16 cellular contexts compared by ENCODE assay signal in genomic region chr1:63033211-63033610, GRCh38.
DNase-seq lines count a peak whose midpoint lies in the region; ATAC-seq and TF ChIP-seq lines count a peak whose summit lies in the region.
"Had no signal": no experiment of that assay in that cellular context is flagged by ENCODE, and none has a peak within 500 bp of the region (broad histone marks: within the 10 kb centered on the region; RNA-seq: fewer than 3 reads in every experiment).

No MANE protein-coding gene starts in this region.

- H3K18ac ChIP-seq in mesendoderm (ENCODE audit: low read length): no peak overlapping the region

- H2AFZ ChIP-seq in GM23338: peak overlapping the region; percentile 90

- no peaks in the 10 kb centered on the region for H3K79me2 ChIP-seq in GM23338 (replicated peaks; ENCODE audit: insufficient read depth)
- no peaks in the 10 kb centered on the region for H3K79me2 ChIP-seq in mesendoderm (ENCODE audit: control insufficient read depth, insufficient read depth, low read length)

- H2BK15ac ChIP-seq in mesendoderm (replicated peaks; ENCODE audit: low read depth): no peak overlapping the region

- H3K9me2 ChIP-seq in GM23338 (ENCODE audit: insufficient read depth): 0 out of 2 replicates have a peak, but pooled peaks cover 3% of the 10 kb centered on the region

- H4K8ac ChIP-seq in mesendoderm (ENCODE audit: low read depth, low read length): no peak overlapping the region

- H3K9me3 Mint-ChIP-seq in GM23338: peaks cover 9% of the 10 kb centered on the region; the same call in 1 of the 3 replicates

- H3F3A ChIP-seq in GM23338 (replicated peaks; ENCODE audit: low read depth): no peaks in the 10 kb centered on the region

- H3K4ac ChIP-seq in mesendoderm (ENCODE audit: low read depth, low read length): no peak overlapping the region

- no peak overlapping the region for H3K27ac ChIP-seq in GM23338 (ENCODE audit: low read depth)
- no peak overlapping the region for H3K27ac ChIP-seq in mesendoderm (ENCODE audit: low read depth, low read length)
- H3K27ac ChIP-seq: BLaER1 treated with 17β-estradiol and CSF1 and Interleukin-3, amounts not matched to agents 10 nM and 100 nM had no signal

- H3K36me3 ChIP-seq in GM23338 (ENCODE audit: insufficient read depth) (no peaks in the 10 kb centered on the region), mesendoderm (ENCODE audit: control insufficient read depth, insufficient read depth, low read length) (no peaks in the 10 kb centered on the region)
- H3K36me3 ChIP-seq: BLaER1 treated with 17β-estradiol and CSF1 and Interleukin-3, amounts not matched to agents 10 nM and 100 nM had no signal

- H2BK5ac ChIP-seq in mesendoderm (ENCODE audit: low read length): no peak overlapping the region

- H3K27ac Mint-ChIP-seq in GM23338: peak overlapping the region; percentile 55; the same call in 1 of the 2 replicates
- H3K27ac Mint-ChIP-seq: CD4-positive, CD25-positive, alpha-beta regulatory T cell had no signal

- H3K79me1 ChIP-seq in mesendoderm (ENCODE audit: low read length): no peaks in the 10 kb centered on the region

- no peaks in the 10 kb centered on the region for H3K4me1 ChIP-seq in GM23338 (ENCODE audit: insufficient read depth)
- H3K4me1 ChIP-seq in mesendoderm (ENCODE audit: control insufficient read depth, low read depth, low read length): no peaks in the 10 kb centered on the region
- H3K4me1 ChIP-seq: BLaER1 treated with 17β-estradiol and CSF1 and Interleukin-3, amounts not matched to agents 10 nM and 100 nM had no signal

- H3K27me3 ChIP-seq in GM23338 (ENCODE audit: insufficient read depth): no peaks in the 10 kb centered on the region
- no peaks in the 10 kb centered on the region for H3K27me3 ChIP-seq in mesendoderm (ENCODE audit: insufficient read depth, low read length, poor library complexity)
- H3K27me3 ChIP-seq: BLaER1 treated with 17β-estradiol and CSF1 and Interleukin-3, amounts not matched to agents 10 nM and 100 nM had no signal

- no peaks in the 10 kb centered on the region for H4K20me1 ChIP-seq in GM23338 (replicated peaks; ENCODE audit: insufficient read depth)
- H4K20me1 ChIP-seq: BLaER1 treated with 17β-estradiol and CSF1 and Interleukin-3, amounts not matched to agents 10 nM and 100 nM had no signal

- H3K23ac ChIP-seq in mesendoderm (ENCODE audit: low read length): no peak overlapping the region

- ATAC-seq in GM23338 (peak; percentile 70), GM19397 (IDR thresholded peaks at IDR 0.05; ENCODE audit: unreplicated experiment) (no peak), GM21367 (IDR thresholded peaks at IDR 0.05; ENCODE audit: unreplicated experiment) (no peak)
- ATAC-seq: GM12878 had no signal

- H4K5ac ChIP-seq in mesendoderm (ENCODE audit: low read length): no peak overlapping the region

- H3K4me3 ChIP-seq in GM23338 (no peak overlapping the region), mesendoderm (ENCODE audit: low read length) (no peak overlapping the region)
- H3K4me3 ChIP-seq: BLaER1 treated with 17β-estradiol and CSF1 and Interleukin-3, amounts not matched to agents 10 nM and 100 nM; GM12878 had no signal

- no peak for TF ChIP-seq CTCF in GM23338 (conservative IDR thresholded peaks at IDR 0.05; ENCODE audit: low read depth in 2 of 2)

- H3K4me3 Mint-ChIP-seq in GM23338: no peak overlapping the region
- H3K4me3 Mint-ChIP-seq: CD4-positive, CD25-positive, alpha-beta regulatory T cell had no signal

- H3K56ac ChIP-seq in mesendoderm (ENCODE audit: low read length): no peak overlapping the region

- no peaks in the 10 kb centered on the region for H3K4me1 Mint-ChIP-seq in GM23338
- H3K4me1 Mint-ChIP-seq: CD4-positive, CD25-positive, alpha-beta regulatory T cell had no signal

- WGBS in mesendoderm (ENCODE audit: extremely low coverage, insufficient coverage, low lambda C conversion rate): no CpG with 5 or more reads among the region's 2 CpGs

- peaks cover 3% of the 10 kb centered on the region for H3K27me3 Mint-ChIP-seq in GM23338 (ENCODE audit: insufficient read depth, low read depth, poor library complexity)

- peaks cover 4% of the 10 kb centered on the region; the same call in 1 of the 3 replicates for H3K36me3 Mint-ChIP-seq in GM23338 (ENCODE audit: low read depth)
- H3K36me3 Mint-ChIP-seq: CD4-positive, CD25-positive, alpha-beta regulatory T cell had no signal

- H3K9ac ChIP-seq in mesendoderm (ENCODE audit: low read length): no peak overlapping the region
- H3K9ac ChIP-seq: BLaER1 treated with 17β-estradiol and CSF1 and Interleukin-3, amounts not matched to agents 10 nM and 100 nM had no signal

- H2BK120ac ChIP-seq in mesendoderm (ENCODE audit: low read depth, low read length): no peak overlapping the region

- DNase-seq in GM23338 (ENCODE audit: low spot score) (peak; percentile 14), astrocyte of the hippocampus (ENCODE audit: low read depth, low spot score) (peak; percentile 46), mesendoderm (peak; percentile 62), amygdala (lab: John Stamatoyannopoulos, UW) (no peak)
- DNase-seq in effector CD8-positive, alpha-beta T cell (lab: John Stamatoyannopoulos, UW): no peak
- DNase-seq: ACHN; Calu3; CD4-positive, CD25-positive, alpha-beta regulatory T cell; DMS 273 treated with DMSO at 0.1 percent for 48 hours; H7; IMR-90; KG1 had no signal

- H3K4me2 ChIP-seq in GM23338: no peak overlapping the region
- no peak overlapping the region for H3K4me2 ChIP-seq in mesendoderm (ENCODE audit: low read length)
- H3K4me2 ChIP-seq: BLaER1 treated with 17β-estradiol and CSF1 and Interleukin-3, amounts not matched to agents 10 nM and 100 nM had no signal

- H2AK5ac ChIP-seq in mesendoderm (ENCODE audit: low read length): no peak overlapping the region

TF ChIP-seq in GM23338, 12 proteins besides CTCF, POLR2A, EP300 and RAD21 (continues in another document):
- no peak for TF ChIP-seq POLR2AphosphoS5 (IDR thresholded peaks at IDR 0.05; ENCODE audit: low read depth)
- no peak for TF ChIP-seq ZNF331 (CRISPR knock-in tag; IDR thresholded peaks at IDR 0.05; ENCODE audit: low read depth)
- TF ChIP-seq CREB1 (CRISPR knock-in tag; IDR thresholded peaks at IDR 0.05; ENCODE audit: low read depth): no peak
- TF ChIP-seq EZH2phosphoT487 (IDR thresholded peaks at IDR 0.05; ENCODE audit: unreplicated experiment): no peak
- no peak for TF ChIP-seq REST (IDR thresholded peaks at IDR 0.05; ENCODE audit: unreplicated experiment)
- no peak for TF ChIP-seq NANOG (IDR thresholded peaks at IDR 0.05; ENCODE audit: borderline replicate concordance)

Comparison
In these comparisons a context has a peak if more than half of its experiments do, and no peak if none do; other contexts are left out.
1. DNase-seq: peak in GM23338 (single experiment), astrocyte of the hippocampus (single experiment) and mesendoderm (single experiment); none in amygdala (0 of 56) and effector CD8-positive, alpha-beta T cell (single experiment).